Comparison of ENCODE assay signal across 17 cellular contexts in the genomic region with DNA sequence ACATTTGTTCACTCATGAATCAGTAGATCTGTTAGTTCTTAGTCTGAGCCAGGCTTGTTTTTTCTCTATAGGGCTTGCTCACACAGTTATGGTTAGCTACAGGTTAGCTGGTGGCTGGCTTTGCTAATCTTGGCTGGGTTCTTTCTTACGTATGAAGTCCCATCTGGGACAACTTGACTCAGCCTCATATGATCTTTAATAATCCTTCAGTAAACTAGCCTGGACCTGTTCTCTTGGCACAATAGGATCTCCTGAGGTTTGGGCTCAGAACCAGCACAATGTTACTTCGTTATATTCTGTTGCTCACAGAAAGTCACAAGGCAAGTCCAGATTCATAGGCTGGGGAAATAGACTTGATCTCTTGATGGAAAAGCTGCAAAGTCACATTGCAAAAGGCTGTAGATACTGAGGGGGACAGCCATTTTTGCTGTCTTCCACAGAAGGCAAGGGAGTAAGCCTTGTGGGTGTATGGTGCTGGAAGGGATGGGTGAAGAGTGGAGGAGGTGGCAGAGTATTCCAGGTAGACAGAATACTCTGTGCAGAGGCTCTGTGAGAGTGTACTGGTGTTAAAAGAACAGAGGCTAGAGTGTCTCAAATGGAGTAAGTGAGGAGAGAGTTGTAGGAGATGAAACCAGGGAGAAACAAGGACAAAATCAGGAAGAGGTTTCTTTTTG. TPM values are rescaled to one million over a fixed set of nuclear protein-coding genes. Genes with fewer than 3 reads are reported as not detected.
DNase-seq lines count a peak whose midpoint lies in the region; ATAC-seq and TF ChIP-seq lines count a peak whose summit lies in the region.
"Had no signal": no experiment of that assay in that cellular context is flagged by ENCODE, and none has a peak within 500 bp of the region (broad histone marks: within the 10 kb centered on the region; RNA-seq: fewer than 3 reads in every experiment).

No MANE protein-coding gene starts in this region.

- no peaks in the 10 kb centered on the region for H3K9me3 ChIP-seq in osteoblast (ENCODE audit: low read depth, low read length)
- no peaks in the 10 kb centered on the region for H3K9me3 ChIP-seq in Peyer's patch
- H3K9me3 ChIP-seq: adrenal gland, lower lobe of right lung had no signal

- no peaks in the 10 kb centered on the region for H3K79me2 ChIP-seq in osteoblast (ENCODE audit: insufficient read depth, low read length)

- no peak for ATAC-seq in HG02610 (IDR thresholded peaks at IDR 0.05; ENCODE audit: unreplicated experiment)
- ATAC-seq: activated T-cell treated with anti-CD3 and anti-CD28 coated beads, Interleukin-2, amount 50 U/mL, for 4 hours; lower lobe of right lung; natural killer cell had no signal

- peak overlapping the region; percentile 75 for H3K27ac ChIP-seq in epithelial cell of prostate
- H3K27ac ChIP-seq in osteoblast (ENCODE audit: low read depth, low read length): peak overlapping the region; percentile 95
- H3K27ac ChIP-seq in Peyer's patch: no peak overlapping the region
- H3K27ac ChIP-seq: adrenal gland, lower lobe of right lung had no signal

- no peak for TF ChIP-seq POLR2A in Peyer's patch (IDR thresholded peaks at IDR 0.05)

- TF ChIP-seq CTCF in LNCaP clone FGC (IDR thresholded peaks at IDR 0.05; ENCODE audit: control insufficient read depth, extremely low read depth, insufficient read depth) (no peak), osteoblast (IDR thresholded peaks at IDR 0.05; ENCODE audit: extremely low read depth, low read depth, low read length) (no peak), Peyer's patch (IDR thresholded peaks at IDR 0.05) (no peak)

- H3K36me3 ChIP-seq in osteoblast (ENCODE audit: insufficient read depth, low read length): no peaks in the 10 kb centered on the region
- no peaks in the 10 kb centered on the region for H3K36me3 ChIP-seq in Peyer's patch
- H3K36me3 ChIP-seq: adrenal gland had no signal

- H2AFZ ChIP-seq in osteoblast (ENCODE audit: low read length): peak overlapping the region; percentile 67

- H3K4me2 ChIP-seq in osteoblast (ENCODE audit: insufficient read depth, low read length): peak overlapping the region; percentile 58

- H4K20me1 ChIP-seq in osteoblast (ENCODE audit: insufficient read depth, low read length): no peaks in the 10 kb centered on the region

- peak; percentile 13 for DNase-seq in AG20443 (ENCODE audit: low spot score)
- DNase-seq in LNCaP clone FGC (ENCODE audit: low read depth): peak; percentile 96
- peak; percentile 98 for DNase-seq in epithelial cell of prostate (ENCODE audit: low read depth, low spot score)
- DNase-seq in osteoblast (ENCODE audit: insufficient read length, low spot score, missing footprints): peak; percentile 65
- DNase-seq in activated CD4-positive, alpha-beta T cell treated with anti-CD3 and anti-CD28 coated beads for 48 hours: no peak
- no peak for DNase-seq in activated CD8-positive, alpha-beta memory T cell treated with anti-CD3 and anti-CD28 coated beads for 24 hours
- no peak for DNase-seq in Peyer's patch
- DNase-seq: activated CD4-positive, alpha-beta T cell treated with anti-CD3 and anti-CD28 coated beads, Interleukin-2, amount 50 U/mL, for 4 hours; activated T-cell treated with anti-CD3 and anti-CD28 coated beads, Interleukin-2, amount 50 U/mL, for 4 hours; adrenal gland; Kasumi-1; lower lobe of right lung; natural killer cell; NCI-H1694 treated with DMSO at 0.1 percent for 48 hours; NCI-H69; substantia nigra had no signal

- H3K4me3 ChIP-seq in LNCaP clone FGC (ENCODE audit: low read depth, low read length) (no peak overlapping the region), osteoblast (ENCODE audit: insufficient read depth, low read length) (peak overlapping the region; percentile 17), Peyer's patch (no peak overlapping the region)
- H3K4me3 ChIP-seq: adrenal gland, lower lobe of right lung had no signal

- H3K27me3 ChIP-seq in osteoblast (ENCODE audit: insufficient read depth, low read length) (no peaks in the 10 kb centered on the region), Peyer's patch (no peaks in the 10 kb centered on the region)
- H3K27me3 ChIP-seq: adrenal gland had no signal

- peaks cover 9% of the 10 kb centered on the region for H3K4me1 ChIP-seq in osteoblast (ENCODE audit: insufficient read depth, low read length)
- H3K4me1 ChIP-seq in Peyer's patch: no peaks in the 10 kb centered on the region
- H3K4me1 ChIP-seq: lower lobe of right lung had no signal

RNA-seq across cellular contexts. Expression of a gene that starts 24.4 kb away (rescaled TPM):
- total RNA-seq in osteoblast (11.9 and 13.6 TPM in 2 replicates), Peyer's patch (10 to 100 TPM in 1 of 4 donors, 1 to 10 TPM in 3; 2.1 to 10.7 (median 5.3) TPM)

RNA-seq across cellular contexts. Expression of a gene that starts 24.7 kb away (rescaled TPM):
- total RNA-seq in osteoblast: 10.5 and 13.3 TPM in 2 replicates
- total RNA-seq in Peyer's patch: 10 to 100 TPM in 1 of 4 donors, 1 to 10 TPM in 3; 4.7 to 42.9 (median 5.7) TPM

RNA-seq across cellular contexts. Expression of a gene that starts 45.5 kb away (rescaled TPM):
- 126 and 128 TPM in 2 replicates for total RNA-seq in osteoblast
- total RNA-seq in Peyer's patch: 10 to 100 TPM; 62.7 to 97.2 (median 75.3) TPM

Comparison
In these comparisons a context has a peak if more than half of its experiments do, and no peak if none do; other contexts are left out.
1. DNase-seq: peak in AG20443 (single experiment), LNCaP clone FGC (single experiment), epithelial cell of prostate (single experiment) and osteoblast (single experiment); none in activated CD4-positive, alpha-beta T cell treated with anti-CD3 and anti-CD28 coated beads for 48 hours (single experiment), activated CD8-positive, alpha-beta memory T cell treated with anti-CD3 and anti-CD28 coated beads for 24 hours (single experiment) and Peyer's patch (0 of 3).
2. H3K27ac ChIP-seq: peak in epithelial cell of prostate (single experiment) and osteoblast (single experiment); none in Peyer's patch (0 of 4).